Comparison of ENCODE assay signal across 27 cellular contexts in the genomic region with DNA sequence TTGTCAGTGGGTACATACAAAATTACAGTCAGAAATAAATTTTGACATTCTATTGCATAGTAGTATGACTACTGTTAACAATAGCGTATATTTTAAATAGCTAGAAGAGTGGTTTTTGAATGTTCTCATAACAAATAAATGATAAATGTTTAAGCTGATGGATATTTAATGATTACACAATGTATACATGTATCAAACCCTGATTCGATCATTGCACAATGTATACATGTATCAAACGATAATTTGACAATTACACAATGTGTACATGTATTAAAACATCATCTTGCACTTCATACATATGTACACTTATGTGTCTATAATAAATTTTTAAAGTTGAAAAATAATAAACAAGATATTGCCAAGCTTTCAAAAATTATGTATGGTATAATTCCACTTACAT.
"Had no signal": no experiment of that assay in that cellular context is flagged by ENCODE, and none has a peak within 500 bp of the region (broad histone marks: within the 10 kb centered on the region; RNA-seq: fewer than 3 reads in every experiment).

No MANE protein-coding gene starts in this region.

- H3K4me3 Mint-ChIP-seq: activated CD4-positive, alpha-beta T cell treated with anti-CD3 and anti-CD28 coated beads, Interleukin-2, amount 10 ng/mL, durations not matched to agents 24 days and 14 days; activated CD8-positive, alpha-beta T cell treated with anti-CD3 and anti-CD28 coated beads for 36 hours; T-helper 1 cell treated with Interleukin-12 subunit alpha and Interleukin-12 subunit beta and Interleukin-4 antibody, amounts not matched to agents 30 μg/mL and 1 μg/mL, for 36 hours; T-helper 2 cell treated with Interferon-gamma antibody and Interleukin-4, amounts not matched to agents 5 μg/mL and 100 μg/mL, for 36 hours had no signal

- H3K9me3 ChIP-seq: adrenal gland, body of pancreas, breast epithelium, SJCRH30 had no signal

- FAIRE-seq: astrocyte, TTC549 had no signal

- H3K27me3 Mint-ChIP-seq: activated CD4-positive, alpha-beta T cell treated with anti-CD3 and anti-CD28 coated beads, Interleukin-2, amount 10 ng/mL, durations not matched to agents 24 days and 14 days; activated CD8-positive, alpha-beta T cell treated with anti-CD3 and anti-CD28 coated beads for 36 hours had no signal

- H3K9me3 Mint-ChIP-seq: activated CD4-positive, alpha-beta T cell treated with anti-CD3 and anti-CD28 coated beads, Interleukin-2, amount 10 ng/mL, durations not matched to agents 24 days and 14 days had no signal

- H3K4me1 ChIP-seq: adrenal gland, body of pancreas, breast epithelium, SJCRH30 had no signal

- H3K36me3 Mint-ChIP-seq: activated naive CD4-positive, alpha-beta T cell treated with anti-CD3 and anti-CD28 coated beads, Interleukin-2, amount 50 U/mL, for 72 hours had no signal

- DNase-seq: activated CD4-positive, alpha-beta T cell treated with anti-CD3 and anti-CD28 coated beads, Interleukin-2, amount 10 ng/mL, durations not matched to agents 24 days and 14 days; activated CD4-positive, alpha-beta T cell treated with anti-CD3 and anti-CD28 coated beads, Interleukin-2, amount 50 U/mL, for 4 hours; activated CD8-positive, alpha-beta T cell treated with anti-CD3 and anti-CD28 coated beads for 36 hours; activated gamma-delta T cell; activated naive CD4-positive, alpha-beta T cell treated with Interleukin-2 at 50 U/mL for 16 hours; activated T-cell treated with anti-CD3 and anti-CD28 coated beads, Interleukin-2, amount 50 U/mL, for 1 hour; adrenal gland; body of pancreas; MV-4-11; NCI-H1092; NCI-H1436 treated with DMSO at 0.1 percent for 48 hours; NCI-H1694 treated with DMSO at 0.1 percent for 48 hours; NCI-H2029; NCI-H345; NCI-H526; NCI-H748 treated with DMSO at 0.1 percent for 48 hours; SHP77; SJCRH30 had no signal

- H3K4me1 Mint-ChIP-seq: activated CD4-positive, alpha-beta T cell treated with anti-CD3 and anti-CD28 coated beads, Interleukin-2, amount 10 ng/mL, durations not matched to agents 24 days and 14 days had no signal

- H3K4me3 ChIP-seq: adrenal gland, body of pancreas, breast epithelium, SJCRH30, SK-N-MC had no signal

- H3K27me3 ChIP-seq: adrenal gland, body of pancreas, breast epithelium, SJCRH30 had no signal

- H3K9ac ChIP-seq: KMS-11 had no signal

- H3K27ac ChIP-seq: adrenal gland, body of pancreas, breast epithelium, KMS-11, SJCRH30, SK-N-MC had no signal

- ATAC-seq: activated CD8-positive, alpha-beta T cell treated with anti-CD3 and anti-CD28 coated beads for 36 hours; activated naive CD4-positive, alpha-beta T cell treated with anti-CD3 and anti-CD28 coated beads, Interleukin-2, amount 50 U/mL, for 72 hours; body of pancreas had no signal

- H3K36me3 ChIP-seq: adrenal gland, breast epithelium, SJCRH30 had no signal

- H3K27ac Mint-ChIP-seq: activated CD4-positive, alpha-beta T cell treated with anti-CD3 and anti-CD28 coated beads, Interleukin-2, amount 10 ng/mL, durations not matched to agents 24 days and 14 days; activated CD8-positive, alpha-beta T cell treated with anti-CD3 and anti-CD28 coated beads for 36 hours; activated naive CD4-positive, alpha-beta T cell treated with anti-CD3 and anti-CD28 coated beads, Interleukin-2, amount 50 U/mL, for 72 hours; activated T-helper 2 cell treated with anti-CD3 and anti-CD28 coated beads, Interferon-gamma antibody, Interleukin-2, Interleukin-4, amounts not matched to agents 10 μg/mL and 5 μg/mL and 100 μg/mL, durations not matched to agents 14 hours and 24 hours and 36 hours; T-helper 1 cell treated with Interleukin-12 subunit alpha and Interleukin-12 subunit beta and Interleukin-4 antibody, amounts not matched to agents 30 μg/mL and 1 μg/mL, for 36 hours; T-helper 2 cell treated with Interferon-gamma antibody and Interleukin-4, amounts not matched to agents 5 μg/mL and 100 μg/mL, for 36 hours had no signal

- H3K4me2 ChIP-seq: KMS-11 had no signal
